Comparison of ENCODE assay signal across 1 cellular context in genomic region chr10:3091346-3091787, GRCh38.
TF ChIP-seq lines count a peak whose summit lies in the region.

No MANE protein-coding gene starts in this region.

TF ChIP-seq in SK-N-SH, 30 proteins besides CTCF, POLR2A, EP300 and RAD21 (continued from another document):
- TF ChIP-seq, protein P1, sequence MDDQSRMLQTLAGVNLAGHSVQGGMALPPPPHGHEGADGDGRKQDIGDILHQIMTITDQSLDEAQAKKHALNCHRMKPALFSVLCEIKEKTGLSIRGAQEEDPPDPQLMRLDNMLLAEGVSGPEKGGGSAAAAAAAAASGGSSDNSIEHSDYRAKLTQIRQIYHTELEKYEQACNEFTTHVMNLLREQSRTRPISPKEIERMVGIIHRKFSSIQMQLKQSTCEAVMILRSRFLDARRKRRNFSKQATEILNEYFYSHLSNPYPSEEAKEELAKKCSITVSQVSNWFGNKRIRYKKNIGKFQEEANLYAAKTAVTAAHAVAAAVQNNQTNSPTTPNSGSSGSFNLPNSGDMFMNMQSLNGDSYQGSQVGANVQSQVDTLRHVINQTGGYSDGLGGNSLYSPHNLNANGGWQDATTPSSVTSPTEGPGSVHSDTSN (IDR thresholded peaks at IDR 0.05) = peak; percentile 46
- TF ChIP-seq, protein P2, sequence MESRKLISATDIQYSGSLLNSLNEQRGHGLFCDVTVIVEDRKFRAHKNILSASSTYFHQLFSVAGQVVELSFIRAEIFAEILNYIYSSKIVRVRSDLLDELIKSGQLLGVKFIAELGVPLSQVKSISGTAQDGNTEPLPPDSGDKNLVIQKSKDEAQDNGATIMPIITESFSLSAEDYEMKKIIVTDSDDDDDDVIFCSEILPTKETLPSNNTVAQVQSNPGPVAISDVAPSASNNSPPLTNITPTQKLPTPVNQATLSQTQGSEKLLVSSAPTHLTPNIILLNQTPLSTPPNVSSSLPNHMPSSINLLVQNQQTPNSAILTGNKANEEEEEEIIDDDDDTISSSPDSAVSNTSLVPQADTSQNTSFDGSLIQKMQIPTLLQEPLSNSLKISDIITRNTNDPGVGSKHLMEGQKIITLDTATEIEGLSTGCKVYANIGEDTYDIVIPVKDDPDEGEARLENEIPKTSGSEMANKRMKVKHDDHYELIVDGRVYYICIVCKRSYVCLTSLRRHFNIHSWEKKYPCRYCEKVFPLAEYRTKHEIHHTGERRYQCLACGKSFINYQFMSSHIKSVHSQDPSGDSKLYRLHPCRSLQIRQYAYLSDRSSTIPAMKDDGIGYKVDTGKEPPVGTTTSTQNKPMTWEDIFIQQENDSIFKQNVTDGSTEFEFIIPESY (IDR thresholded peaks at IDR 0.05; ENCODE audit: borderline replicate concordance, low read depth) = no peak
- TF ChIP-seq GATA2 (CRISPR knock-in tag; IDR thresholded peaks at IDR 0.05) = no peak
